Comparison of ENCODE assay signal across 17 cellular contexts in the genomic region with DNA sequence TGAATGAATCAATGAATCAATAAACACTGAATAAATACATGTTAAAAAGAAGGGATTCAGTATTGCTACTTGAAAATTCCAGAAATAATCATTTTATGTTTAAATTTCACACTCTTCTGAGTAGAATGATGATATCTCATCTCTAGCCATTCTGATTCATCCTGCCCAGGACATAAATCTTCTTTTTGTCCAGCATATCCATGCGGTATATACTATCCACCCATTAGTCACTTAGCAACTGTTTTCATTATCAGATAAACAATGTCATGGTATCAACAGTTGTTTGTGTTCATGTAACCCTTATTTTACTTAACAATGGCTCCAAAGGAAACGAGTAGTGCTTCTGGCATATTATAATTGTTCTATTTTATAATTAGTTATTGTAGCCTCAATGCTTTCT.
"Had no signal": no experiment of that assay in that cellular context is flagged by ENCODE, and none has a peak within 500 bp of the region (broad histone marks: within the 10 kb centered on the region; RNA-seq: fewer than 3 reads in every experiment).

No MANE protein-coding gene starts in this region.

- H3K36me3 ChIP-seq: brain microvascular endothelial cell, gastroesophageal sphincter, neural progenitor cell, ovary, spleen, thoracic aorta, upper lobe of right lung had no signal

- H3K27me3 ChIP-seq: brain microvascular endothelial cell, gastroesophageal sphincter, neural progenitor cell, ovary, spleen, upper lobe of right lung had no signal

- DNase-seq: activated CD4-positive, alpha-beta T cell treated with anti-CD3 and anti-CD28 coated beads, Interleukin-2, amount 10 ng/mL, durations not matched to agents 7 days and 5 days; activated CD4-positive, CD25-positive, alpha-beta regulatory T cell; activated naive CD8-positive, alpha-beta T cell treated with anti-CD3 and anti-CD28 coated beads, Interleukin-2, amount 10 ng/mL, durations not matched to agents 7 days and 5 days; anterior cingulate cortex; brain microvascular endothelial cell; cortex of kidney; effector CD4-positive, alpha-beta T cell; naive B cell; ovary; spleen; upper lobe of right lung had no signal

- H3K4me2 ChIP-seq: neural progenitor cell had no signal

- H3K4me1 ChIP-seq: gastroesophageal sphincter, neural progenitor cell, spleen, upper lobe of right lung had no signal

- H2AFZ ChIP-seq: neural progenitor cell had no signal

- H3K9me3 ChIP-seq: ovary had no signal

- ATAC-seq: gastroesophageal sphincter, left lobe of liver, sciatic nerve, upper lobe of right lung had no signal

- H3K27ac ChIP-seq: brain microvascular endothelial cell, gastroesophageal sphincter, neural progenitor cell, ovary, spleen, thoracic aorta, upper lobe of right lung had no signal

- H3K4me3 ChIP-seq: gastroesophageal sphincter, neural progenitor cell, ovary, spleen, thoracic aorta, upper lobe of right lung had no signal

- H3K9ac ChIP-seq: neural progenitor cell had no signal

- FAIRE-seq: keratinocyte had no signal
